8 cellular contexts compared by ENCODE assay signal in the genomic region with DNA sequence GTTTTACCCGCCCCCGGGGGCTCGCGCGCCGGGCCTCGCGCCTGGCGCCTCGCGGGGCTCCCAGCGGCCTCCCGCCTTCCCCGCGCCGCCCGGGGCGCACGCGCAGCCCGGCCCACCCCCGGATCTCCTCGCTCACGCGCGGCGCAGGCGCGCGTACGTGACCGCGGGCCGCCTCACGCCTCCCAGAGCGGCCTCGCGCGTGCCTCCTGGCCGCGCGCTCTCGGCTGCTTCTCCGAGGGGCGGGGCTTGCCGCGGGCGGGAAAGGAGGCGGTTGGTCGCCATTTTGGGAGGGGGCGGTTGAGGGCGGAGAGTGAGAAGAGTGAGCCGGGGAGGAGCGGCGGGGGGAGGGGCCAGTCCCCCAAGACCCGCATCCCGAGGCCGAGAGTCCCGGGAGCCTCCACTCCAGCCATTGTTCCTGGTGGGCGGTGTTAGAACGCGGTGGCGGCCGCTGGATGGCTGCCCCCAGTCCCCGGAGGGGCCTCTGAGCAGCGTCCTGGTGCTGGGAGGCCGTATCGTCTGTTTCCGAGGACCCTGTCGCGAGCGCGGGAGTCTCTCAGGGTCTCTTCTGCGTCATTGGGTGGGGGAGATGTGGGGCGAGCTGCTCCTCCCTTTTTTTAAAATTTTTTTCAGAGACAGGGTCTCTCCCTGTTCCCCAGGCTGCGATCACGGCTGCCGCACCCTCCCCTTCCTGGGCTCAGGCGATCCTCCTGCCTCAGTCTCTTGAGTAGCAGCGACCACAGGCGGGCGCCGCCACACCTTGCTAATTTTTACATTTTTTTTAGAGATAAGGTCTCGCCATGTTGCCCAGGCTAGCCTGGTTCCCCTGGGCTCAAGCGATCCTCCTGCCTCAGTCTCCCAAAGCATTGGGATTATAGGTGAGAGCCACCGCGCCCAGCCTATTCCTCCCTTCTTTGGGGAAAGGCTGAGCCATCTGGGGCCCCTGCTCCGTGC. TPM values are rescaled to one million over a fixed set of nuclear protein-coding genes. Genes with fewer than 3 reads are reported as not detected.
DNase-seq lines count a peak whose midpoint lies in the region; ATAC-seq and TF ChIP-seq lines count a peak whose summit lies in the region.

A gene with protein sequence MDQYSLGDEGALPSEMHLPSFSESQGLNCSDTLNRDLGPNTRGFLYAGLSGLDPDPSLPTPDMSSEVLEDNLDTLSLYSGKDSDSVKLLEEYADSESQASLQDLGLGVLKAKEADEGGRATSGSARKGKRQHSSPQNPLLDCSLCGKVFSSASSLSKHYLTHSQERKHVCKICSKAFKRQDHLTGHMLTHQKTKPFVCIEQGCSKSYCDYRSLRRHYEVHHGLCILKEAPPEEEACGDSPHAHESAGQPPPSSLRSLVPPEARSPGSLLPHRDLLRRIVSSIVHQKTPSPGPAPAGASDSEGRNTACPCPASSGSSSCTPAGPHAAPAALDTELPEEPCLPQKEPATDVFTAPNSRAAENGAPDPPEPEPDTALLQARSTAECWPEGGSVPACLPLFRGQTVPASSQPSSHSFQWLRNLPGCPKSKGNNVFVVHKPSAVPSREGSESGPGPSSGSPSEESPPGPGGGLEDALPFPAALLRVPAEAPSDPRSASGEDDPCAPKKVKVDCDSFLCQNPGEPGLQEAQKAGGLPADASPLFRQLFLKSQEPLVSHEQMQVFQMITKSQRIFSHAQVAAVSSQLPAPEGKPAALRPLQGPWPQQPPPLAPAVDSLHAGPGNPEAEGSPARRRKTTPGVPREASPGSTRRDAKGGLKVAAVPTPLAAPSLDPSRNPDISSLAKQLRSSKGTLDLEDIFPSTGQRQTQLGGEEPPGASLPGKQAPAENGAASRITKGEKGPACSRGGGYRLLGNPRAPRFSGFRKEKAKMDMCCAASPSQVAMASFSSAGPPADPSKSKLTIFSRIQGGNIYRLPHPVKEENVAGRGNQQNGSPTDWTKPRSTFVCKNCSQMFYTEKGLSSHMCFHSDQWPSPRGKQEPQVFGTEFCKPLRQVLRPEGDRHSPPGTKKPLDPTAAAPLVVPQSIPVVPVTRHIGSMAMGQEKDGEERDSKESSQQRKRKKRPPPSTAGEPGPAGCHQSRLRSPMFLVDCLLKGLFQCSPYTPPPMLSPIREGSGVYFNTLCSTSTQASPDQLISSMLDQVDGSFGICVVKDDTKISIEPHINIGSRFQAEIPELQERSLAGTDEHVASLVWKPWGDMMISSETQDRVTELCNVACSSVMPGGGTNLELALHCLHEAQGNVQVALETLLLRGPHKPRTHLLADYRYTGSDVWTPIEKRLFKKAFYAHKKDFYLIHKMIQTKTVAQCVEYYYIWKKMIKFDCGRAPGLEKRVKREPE (N-terminal part only) (minus strand): TSS at position 73 of the 951 bp plus-strand sequence. CDS start 17,292 bp downstream, outside the sequence.

- H3K27me3 ChIP-seq in prostate gland (replicated peaks; ENCODE audit: insufficient read depth) (no peaks in the 10 kb centered on the region), thoracic aorta (replicated peaks; ENCODE audit: insufficient read depth) (no peaks in the 10 kb centered on the region)

- DNase-seq in GM20000 (ENCODE audit: low spot score) (peak; percentile 70), prostate gland (ENCODE audit: low spot score) (peak; percentile 9), thoracic aorta (ENCODE audit: low spot score) (peak; percentile 12), RPMI8226 (no peak), DMS 273 (lab: John Stamatoyannopoulos, UW; ENCODE audit: unreplicated experiment) (no peak)
- DNase-seq in activated CD8-positive, alpha-beta memory T cell treated with anti-CD3 and anti-CD28 coated beads, Interleukin-2, amount 50 U/mL, for 48 hours = peak; percentile 83

- H3K9me3 ChIP-seq in prostate gland = no peaks in the 10 kb centered on the region
- H3K9me3 ChIP-seq in thoracic aorta = no peaks in the 10 kb centered on the region

- TF ChIP-seq CTCF in GM20000 (IDR thresholded peaks at IDR 0.05; ENCODE audit: extremely low read depth, missing control alignments) (no peak), prostate gland (IDR thresholded peaks at IDR 0.05) (no peak), thoracic aorta (IDR thresholded peaks at IDR 0.05) (no peak)

- H3K27ac ChIP-seq in prostate gland = no peak within 1 kb of the TSS
- no peak within 1 kb of the TSS for H3K27ac ChIP-seq in thoracic aorta

- H3K36me3 ChIP-seq in prostate gland (no peaks in the 10 kb centered on the region), thoracic aorta (no peaks in the 10 kb centered on the region)

- no peak for TF ChIP-seq POLR2A in prostate gland (IDR thresholded peaks at IDR 0.05)

- ATAC-seq in esophagus mucosa (peak; percentile 28), thoracic aorta (ENCODE audit: insufficient number of reproducible peaks, low FRiP score, low read depth) (peak; percentile 60), GM18858 (IDR thresholded peaks at IDR 0.05; ENCODE audit: unreplicated experiment) (no peak)

- intact Hi-C loops in prostate gland (cut with DNase I) = no loop called here

- H3K4me3 ChIP-seq in prostate gland (peak within 1 kb of the TSS; percentile 17 to 18), thoracic aorta (peak within 1 kb of the TSS; percentile 73)

- H3K4me1 ChIP-seq in prostate gland (replicated peaks) = no peaks in the 10 kb centered on the region
- peaks cover 0 to 5% of the 10 kb centered on the region in 2 donors for H3K4me1 ChIP-seq in thoracic aorta (ENCODE audit: control insufficient read depth in 1 of 2, low read depth in 2 of 2)

- 16% methylated on average over 80 of the region's 88 CpGs for WGBS in prostate gland

RNA-seq across cellular contexts. Expression of the gene that starts here (rescaled TPM):
- total RNA-seq in esophagus mucosa (0.08 TPM), prostate gland (10 to 100 TPM in 1 of 2 donors, under 1 TPM in 1; 0.23 to 13.9 TPM), thoracic aorta (not detected)

Comparison
In these comparisons a context has a peak if more than half of its experiments do, and no peak if none do; other contexts are left out.
1. Peak in ATAC-seq in esophagus mucosa; RNA of the gene not detected or under 1 TPM.
2. Peak in DNase-seq, ATAC-seq and H3K4me3 ChIP-seq in thoracic aorta; RNA of the gene not detected or under 1 TPM.
3. DNase-seq: peak in GM20000 (single experiment), activated CD8-positive, alpha-beta memory T cell treated with anti-CD3 and anti-CD28 coated beads, Interleukin-2, amount 50 U/mL, for 48 hours (single experiment) and prostate gland (single experiment); none in RPMI8226 (single experiment) and DMS 273 (single experiment).